Comparison of ENCODE assay signal across 23 cellular contexts in genomic region chr10:131799429-131799828, GRCh38.
DNase-seq lines count a peak whose midpoint lies in the region; ATAC-seq and TF ChIP-seq lines count a peak whose summit lies in the region.
"Had no signal": no experiment of that assay in that cellular context is flagged by ENCODE, and none has a peak within 500 bp of the region (broad histone marks: within the 10 kb centered on the region; RNA-seq: fewer than 3 reads in every experiment).

No MANE protein-coding gene starts in this region.

- H3K27ac ChIP-seq in HEK293 (ENCODE audit: extremely low read depth, low read depth, low read length) (no peak overlapping the region), endodermal cell (ENCODE audit: low read depth, low read length) (no peak overlapping the region)
- H3K27ac ChIP-seq: BLaER1 had no signal

- no peaks in the 10 kb centered on the region for H3K27me3 ChIP-seq in endodermal cell (ENCODE audit: control insufficient read depth, insufficient read depth, low read length, poor library complexity, severe bottlenecking)
- H3K27me3 ChIP-seq: BE2C, BLaER1 had no signal

- CTCF ChIA-PET in HEK293 (lab: Yijun Ruan, JAX) (no interaction called here), WTC11 (lab: Charles Lee) (no interaction called here)

- no peak for DNase-seq in WTC11 (ENCODE audit: low spot score)
- no peak for DNase-seq in endodermal cell
- no peak for DNase-seq in cortex of kidney (lab: John Stamatoyannopoulos, UW)
- DNase-seq: 8988T; ACHN; BE2C; C1 segment of cervical spinal cord; CD4-positive, alpha-beta memory T cell; CD4-positive, CD25-positive, alpha-beta regulatory T cell; CD8-positive, alpha-beta memory T cell; COR-L47; DMS 273 treated with DMSO at 0.1 percent for 48 hours; DMS153; DMS53; DMS79; DND-41; EL; GDM1 had no signal

- H3K27me3 Mint-ChIP-seq in WTC11 (ENCODE audit: low read depth) (peaks cover 5% of the 10 kb centered on the region; the same call in 1 of the 2 replicates), endodermal cell (ENCODE audit: insufficient read depth) (no peaks in the 10 kb centered on the region)

- POLR2A ChIA-PET in HEK293 (lab: Yijun Ruan, JAX) (no interaction called here), WTC11 (lab: Charles Lee) (no interaction called here)

- H3K36me3 Mint-ChIP-seq in WTC11, result peaks cover 34% of the 10 kb centered on the region
- no peaks in the 10 kb centered on the region for H3K36me3 Mint-ChIP-seq in endodermal cell (ENCODE audit: low read depth)
- H3K36me3 Mint-ChIP-seq: CD14-positive monocyte; CD4-positive, alpha-beta memory T cell had no signal

- H3K9ac ChIP-seq in endodermal cell (ENCODE audit: extremely low read depth, low read length, poor library complexity, severe bottlenecking), result no peak overlapping the region
- H3K9ac ChIP-seq: BLaER1 had no signal

- no peak overlapping the region for H3K27ac Mint-ChIP-seq in WTC11
- no peak overlapping the region for H3K27ac Mint-ChIP-seq in endodermal cell
- H3K27ac Mint-ChIP-seq: CD14-positive monocyte; CD4-positive, alpha-beta memory T cell; CD4-positive, CD25-positive, alpha-beta regulatory T cell; CD8-positive, alpha-beta memory T cell had no signal

- no peaks in the 10 kb centered on the region for H3K4me1 ChIP-seq in HEK293 (ENCODE audit: control insufficient read depth, insufficient read depth, low read length)
- H3K4me1 ChIP-seq in endodermal cell (ENCODE audit: control insufficient read depth, insufficient read depth, low read length), result peaks cover 3% of the 10 kb centered on the region
- H3K4me1 ChIP-seq: BE2C had no signal

- H3K4me3 Mint-ChIP-seq in WTC11 (no peak overlapping the region), endodermal cell (no peak overlapping the region)
- H3K4me3 Mint-ChIP-seq: CD14-positive monocyte; CD4-positive, alpha-beta memory T cell; CD4-positive, CD25-positive, alpha-beta regulatory T cell; CD8-positive, alpha-beta memory T cell had no signal

- WGBS in endodermal cell (ENCODE audit: insufficient coverage in 1 of 2, insufficient read length in 1 of 2), 2 experiments, result 67% methylated on average over 1 of the region's 1 CpG; no CpG with 5 or more reads in 1 of the 2 experiments

- TF ChIP-seq CTCF in HEK293 (tag by site-specific recombination; IDR thresholded peaks at IDR 0.05), result no peak
- no peak for TF ChIP-seq CTCF in WTC11 (IDR thresholded peaks at IDR 0.05)
- TF ChIP-seq CTCF in endodermal cell (conservative IDR thresholded peaks at IDR 0.05), result no peak

- H3K9me3 Mint-ChIP-seq in WTC11 (peaks cover 48% of the 10 kb centered on the region), endodermal cell (peaks cover 39% of the 10 kb centered on the region)

- H3K36me3 ChIP-seq in HEK293 (ENCODE audit: control insufficient read depth in 2 of 2, insufficient read depth in 1 of 2, low read length in 2 of 2), result no peaks in the 10 kb centered on the region
- H3K36me3 ChIP-seq in endodermal cell (ENCODE audit: control insufficient read depth, insufficient read depth, low read length), result no peaks in the 10 kb centered on the region
- H3K36me3 ChIP-seq: BE2C, BLaER1 had no signal

- H3K9me3 ChIP-seq in HEK293 (ENCODE audit: control insufficient read depth, insufficient read depth, low read depth, low read length) (no peaks in the 10 kb centered on the region), endodermal cell (ENCODE audit: control insufficient read depth, low read length) (peaks cover 21% of the 10 kb centered on the region)
- H3K9me3 ChIP-seq: BE2C had no signal

- peaks cover under 1% of the 10 kb centered on the region for H3K4me1 Mint-ChIP-seq in WTC11
- peaks cover 3% of the 10 kb centered on the region for H3K4me1 Mint-ChIP-seq in endodermal cell
- H3K4me1 Mint-ChIP-seq: CD14-positive monocyte; CD4-positive, alpha-beta memory T cell; CD4-positive, CD25-positive, alpha-beta regulatory T cell; CD8-positive, alpha-beta memory T cell had no signal

- no peak overlapping the region for H3K4me3 ChIP-seq in HEK293 (ENCODE audit: low read depth, low read length)
- H3K4me3 ChIP-seq in endodermal cell (ENCODE audit: low read length), result peak overlapping the region; percentile 55
- H3K4me3 ChIP-seq: BLaER1, GM12878 had no signal

- ATAC-seq in WTC11, result no peak
- ATAC-seq in GM21528 (IDR thresholded peaks at IDR 0.05; ENCODE audit: low FRiP score, unreplicated experiment), result no peak
- ATAC-seq: GM12878 had no signal

TF ChIP-seq in HEK293, 187 proteins besides CTCF, POLR2A, EP300 and RAD21:
- peak; percentile 68 for TF ChIP-seq ZNF146 (tag by site-specific recombination; IDR thresholded peaks at IDR 0.05)
- no peak for TF ChIP-seq FEZF1 (tag by site-specific recombination; IDR thresholded peaks at IDR 0.05)
TF ChIP-seq in HEK293: peak in this region for 1.

TF ChIP-seq in WTC11, 78 proteins besides CTCF, POLR2A, EP300 and RAD21:
- TF ChIP-seq NFATC4 (CRISPR knock-in tag; IDR thresholded peaks at IDR 0.05) (no peak), ZNF219 (CRISPR knock-in tag; IDR thresholded peaks at IDR 0.05; ENCODE audit: borderline replicate concordance) (no peak), GTF2I (CRISPR knock-in tag; conservative IDR thresholded peaks at IDR 0.05) (peak; percentile 54; the same call in 1 of the 2 replicates)
TF ChIP-seq in WTC11: peak in this region for 1.
